Comparison of ENCODE assay signal across 16 cellular contexts in genomic region chr1:165635329-165635728, GRCh38. TPM values are rescaled to one million over a fixed set of nuclear protein-coding genes. Genes with fewer than 3 reads are reported as not detected.
A peak's percentile ranks its signal among the peaks of the same experiment; 100 is the strongest.
DNase-seq lines count a peak whose midpoint lies in the region; ATAC-seq, FAIRE-seq and TF ChIP-seq lines count a peak whose summit lies in the region.
"Had no signal": no experiment of that assay in that cellular context is flagged by ENCODE, and none has a peak within 500 bp of the region (broad histone marks: within the 10 kb centered on the region; RNA-seq: fewer than 3 reads in every experiment).

No MANE protein-coding gene starts in this region.

- FAIRE-seq in urothelium cell line (lab: Jason Lieb, UNC) = no peak

- H3K27me3 ChIP-seq in liver (ENCODE audit: control insufficient read depth in 4 of 4, insufficient read depth in 4 of 4, low read length in 3 of 4) (no peaks in the 10 kb centered on the region), right lobe of liver (no peaks in the 10 kb centered on the region), HUES64 (ENCODE audit: insufficient read depth, low read length) (no peaks in the 10 kb centered on the region)
- H3K27me3 ChIP-seq: brain microvascular endothelial cell, Peyer's patch, vagina had no signal

- H3K4me3 ChIP-seq in liver (ENCODE audit: low read depth in 1 of 3, low read length in 3 of 3) (no peak overlapping the region), right lobe of liver (no peak overlapping the region), HUES64 (ENCODE audit: low read length) (peak overlapping the region; percentile 10; the same call in 1 of the 2 replicates)
- H3K4me3 ChIP-seq: GM23248, Peyer's patch, vagina had no signal

- no peak for TF ChIP-seq CTCF in liver (IDR thresholded peaks at IDR 0.05; ENCODE audit: low read depth, low read length, missing input control)
- TF ChIP-seq CTCF in right lobe of liver (IDR thresholded peaks at IDR 0.05) = no peak

- H3K9ac ChIP-seq in liver (ENCODE audit: low read depth in 1 of 2, low read length in 2 of 2) = no peak overlapping the region
- H3K9ac ChIP-seq in HUES64 (ENCODE audit: low read depth, low read length) = no peak overlapping the region
- H3K9ac ChIP-seq: GM23248 had no signal

- 30% methylated on average over 2 of the region's 2 CpGs for WGBS in liver
- WGBS in right lobe of liver (ENCODE audit: insufficient coverage, low coverage, low lambda C conversion rate, missing lambda C conversion rate) = 31% methylated on average over 2 of the region's 2 CpGs
- WGBS in HUES64 = 67% methylated on average over 1 of the region's 2 CpGs

- no peak for ATAC-seq in right lobe of liver
- ATAC-seq: WTC11 had no signal

- no peak for TF ChIP-seq RAD21 in liver (IDR thresholded peaks at IDR 0.05)

- peaks cover 9 to 45% (median 41%) of the 10 kb centered on the region in 4 donors for H3K4me1 ChIP-seq in liver (ENCODE audit: control insufficient read depth in 4 of 4, insufficient read depth in 4 of 4, low read length in 3 of 4)
- H3K4me1 ChIP-seq in right lobe of liver = peaks cover 0 to 60% (median 28%) of the 10 kb centered on the region in 4 donors
- peaks cover 25% of the 10 kb centered on the region for H3K4me1 ChIP-seq in HUES64 (ENCODE audit: insufficient read depth, low read length)

- intact Hi-C loops in right lobe of liver (cut with DNase I) = no loop called here

- H3K27ac ChIP-seq in liver (ENCODE audit: low read depth in 1 of 2, low read length in 2 of 2) (no peak overlapping the region), right lobe of liver (peak overlapping the region in 1 of 3 donors; percentile 21), HUES64 (ENCODE audit: low read depth, low read length) (no peak overlapping the region)
- H3K27ac ChIP-seq: brain microvascular endothelial cell, GM23248, Peyer's patch, vagina had no signal

- DNase-seq in right lobe of liver = no peak
- DNase-seq in fibroblast of peridontal ligament (ENCODE audit: extremely low read depth) = peak; percentile 16
- no peak for DNase-seq in NCI-H2196 treated with DMSO at 0.1 percent for 48 hours (lab: John Stamatoyannopoulos, UW; ENCODE audit: unreplicated experiment)
- DNase-seq in activated CD4-positive, alpha-beta T cell treated with anti-CD3 and anti-CD28 coated beads for 48 hours = no peak
- DNase-seq in urothelium cell line (ENCODE audit: low spot score) = no peak
- no peak for DNase-seq in stimulated activated CD4-positive, alpha-beta T cell treated with anti-CD3 and anti-CD28 coated beads, Interleukin-4, amount 100 ng/mL, for 24 hours
- DNase-seq: activated naive CD4-positive, alpha-beta T cell; brain microvascular endothelial cell; GM23248; KG1; Peyer's patch; stimulated activated CD4-positive, alpha-beta T cell treated with anti-CD3 and anti-CD28 coated beads, Interleukin-4, amount 100 ng/mL, for 1 hour had no signal

- H3K9me3 ChIP-seq in liver (ENCODE audit: control insufficient read depth in 4 of 4, low read length in 3 of 4) (no peaks in the 10 kb centered on the region), right lobe of liver (no peaks in the 10 kb centered on the region), HUES64 (ENCODE audit: insufficient read depth, low read depth, low read length) (no peaks in the 10 kb centered on the region)
- H3K9me3 ChIP-seq: Peyer's patch, vagina had no signal

- no peak for TF ChIP-seq POLR2A in right lobe of liver (IDR thresholded peaks at IDR 0.05)

- H3K36me3 ChIP-seq in liver (ENCODE audit: control insufficient read depth in 4 of 4, insufficient read depth in 3 of 4, low read depth in 1 of 4, low read length in 3 of 4) (no peaks in the 10 kb centered on the region), right lobe of liver (no peaks in the 10 kb centered on the region), HUES64 (ENCODE audit: insufficient read depth, low read length) (peaks cover 3% of the 10 kb centered on the region; the same call in 1 of the 2 replicates)
- H3K36me3 ChIP-seq: brain microvascular endothelial cell, vagina had no signal

TF ChIP-seq in liver, 16 proteins besides CTCF, POLR2A, EP300 and RAD21:
- TF ChIP-seq FOXA1 (IDR thresholded peaks at IDR 0.05) (no peak), HNF4A (conservative IDR thresholded peaks at IDR 0.05) (peak; percentile 5 to 43), YY1 (IDR thresholded peaks at IDR 0.05) (peak; percentile 25), FOXA2 (IDR thresholded peaks at IDR 0.05) (no peak), RXRA (IDR thresholded peaks at IDR 0.05) (peak; percentile 11 to 60)

RNA-seq across cellular contexts. Expression of gene MGST3, which starts 4.3 kb away (rescaled TPM):
- 100 to 1,000 TPM in 1 of 2 donors, 10 to 100 TPM in 1; 68.7 to 307 TPM for total RNA-seq in liver
- 100 to 1,000 TPM; 177 to 185 TPM for polyA plus RNA-seq in liver
- total RNA-seq in right lobe of liver = 100 to 1,000 TPM in 3 of 6 experiments, 10 to 100 TPM in 3; 74.0 to 141 (median 103) TPM
- 97.6 TPM for polyA plus RNA-seq in HUES64 (2013, experiment 1 of 2)
- 93.1 TPM for polyA plus RNA-seq in HUES64 (2013, experiment 2 of 2)
